ENCODE assay signal across 30 cellular contexts in the genomic region with DNA sequence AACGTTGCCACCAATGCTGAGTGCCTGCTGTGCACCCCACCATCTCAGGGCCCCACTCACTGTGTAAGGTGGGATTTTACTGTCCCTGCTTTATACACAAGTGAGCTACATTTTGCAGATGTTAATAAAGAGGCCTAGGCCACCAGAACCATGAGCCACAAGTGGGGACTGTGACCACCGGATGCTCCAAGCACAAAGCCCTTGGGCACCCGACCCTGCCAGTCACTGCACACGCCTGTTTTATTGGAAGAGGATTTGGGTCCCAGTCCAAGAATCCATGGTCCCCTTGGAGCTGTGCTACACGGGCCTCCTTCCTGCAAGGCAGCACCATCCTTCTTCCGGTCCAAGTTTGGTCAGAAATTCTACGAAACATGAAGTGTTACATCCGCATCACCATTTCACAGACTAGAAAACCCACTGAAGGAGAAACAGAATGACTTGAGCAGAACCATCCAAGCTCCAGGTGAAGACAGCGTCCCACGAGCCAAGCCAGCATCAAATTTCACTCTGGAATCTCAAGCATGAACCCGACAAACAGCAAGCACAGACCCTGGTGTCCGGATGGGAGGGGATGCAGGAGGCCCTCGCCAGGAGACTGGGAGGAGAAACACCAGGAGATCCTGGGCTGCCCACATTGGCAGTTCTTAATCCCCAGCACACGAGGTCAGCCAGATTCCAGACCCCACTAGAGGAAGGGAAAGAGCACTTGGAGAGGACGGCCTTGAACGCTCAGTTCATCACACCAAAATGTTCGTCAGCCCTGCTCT.
A peak's percentile ranks its signal among the peaks of the same experiment; 100 is the strongest.
DNase-seq lines count a peak whose midpoint lies in the region; ATAC-seq, FAIRE-seq and TF ChIP-seq lines count a peak whose summit lies in the region.
"Had no signal": no experiment of that assay in that cellular context is flagged by ENCODE, and none has a peak within 500 bp of the region (broad histone marks: within the 10 kb centered on the region; RNA-seq: fewer than 3 reads in every experiment).

No MANE protein-coding gene starts in this region.

- TF ChIP-seq CTCF in kidney (IDR thresholded peaks at IDR 0.05; ENCODE audit: borderline replicate concordance, extremely low read depth, insufficient read depth) (no peak), osteocyte (IDR thresholded peaks at IDR 0.05) (no peak), transverse colon (IDR thresholded peaks at IDR 0.05) (no peak)

- intact Hi-C loops in kidney (cut with DNase I) (no loop called here), transverse colon (cut with DNase I; ENCODE audit: low total_unique reads) (loop anchor here (5.0 kb wide), 1 partner anchor 1497 kb away; no protein-coding TSS in a partner anchor)

- no peak for TF ChIP-seq POLR2A in transverse colon (IDR thresholded peaks at IDR 0.05)

- WGBS in transverse colon (ENCODE audit: low coverage in 1 of 2), 2 donors = 74 to 100% methylated on average over 1 to 17 of the region's 17 CpGs

- H3K9me3 Mint-ChIP-seq in activated T-cell treated with anti-CD3 and anti-CD28 coated beads, Interleukin-2, amount 50 U/mL, for 24 hours = no peaks in the 10 kb centered on the region
- H3K9me3 Mint-ChIP-seq in osteocyte (ENCODE audit: unreplicated experiment) = peaks cover 14% of the 10 kb centered on the region

- H3K27ac ChIP-seq in kidney (ENCODE audit: low read depth in 2 of 2, low read length in 2 of 2) = no peak overlapping the region
- H3K27ac ChIP-seq in transverse colon = no peak overlapping the region
- H3K27ac ChIP-seq: dorsolateral prefrontal cortex, neutrophil, vagina had no signal

- ATAC-seq in GM18870 (IDR thresholded peaks at IDR 0.05; ENCODE audit: unreplicated experiment) = no peak
- ATAC-seq: left colon; Panc1; stimulated activated naive B cell treated with anti-CD40 and anti-IgM and Interleukin-4, amounts not matched to agents 10 μg/mL and 1 μg/mL and 100 μg/mL, for 72 hours; T-helper 17 cell had no signal

- H3K4me3 Mint-ChIP-seq in activated T-cell treated with anti-CD3 and anti-CD28 coated beads, Interleukin-2, amount 50 U/mL, for 24 hours = no peak overlapping the region
- no peak overlapping the region for H3K4me3 Mint-ChIP-seq in osteocyte (ENCODE audit: unreplicated experiment)
- H3K4me3 Mint-ChIP-seq: CD4-positive, CD25-positive, alpha-beta regulatory T cell; memory B cell; stimulated activated naive B cell treated with anti-CD40 and anti-IgM and Interleukin-4, amounts not matched to agents 10 μg/mL and 1 μg/mL and 100 μg/mL, for 72 hours; T-helper 17 cell had no signal

- no peak overlapping the region for H3K27ac Mint-ChIP-seq in activated T-cell treated with anti-CD3 and anti-CD28 coated beads, Interleukin-2, amount 50 U/mL, for 24 hours
- no peak overlapping the region for H3K27ac Mint-ChIP-seq in osteocyte (ENCODE audit: unreplicated experiment)
- H3K27ac Mint-ChIP-seq: brain; CD4-positive, CD25-positive, alpha-beta regulatory T cell; memory B cell; stimulated activated naive B cell treated with anti-CD40 and anti-IgM and Interleukin-4, amounts not matched to agents 10 μg/mL and 1 μg/mL and 100 μg/mL, for 72 hours; T-helper 17 cell had no signal

- no peaks in the 10 kb centered on the region for H3K4me1 Mint-ChIP-seq in activated T-cell treated with anti-CD3 and anti-CD28 coated beads, Interleukin-2, amount 50 U/mL, for 24 hours (ENCODE audit: low read depth)
- no peaks in the 10 kb centered on the region for H3K4me1 Mint-ChIP-seq in osteocyte (ENCODE audit: unreplicated experiment)
- H3K4me1 Mint-ChIP-seq: CD4-positive, CD25-positive, alpha-beta regulatory T cell; memory B cell; stimulated activated naive B cell treated with anti-CD40 and anti-IgM and Interleukin-4, amounts not matched to agents 10 μg/mL and 1 μg/mL and 100 μg/mL, for 72 hours; T-helper 17 cell had no signal

- peak; percentile 2 for DNase-seq in activated T-cell treated with anti-CD3 and anti-CD28 coated beads, Interleukin-2, amount 50 U/mL, for 24 hours
- no peak for DNase-seq in activated T-cell treated with anti-CD3 and anti-CD28 coated beads, Interleukin-2, amount 50 U/mL, for 48 hours
- DNase-seq in kidney (peak; percentile 39), osteocyte (ENCODE audit: extremely low spot score, unreplicated experiment) (peak; percentile 64), transverse colon (peak; percentile 4), AG08396 (ENCODE audit: low spot score) (no peak), GM03348 (ENCODE audit: low spot score) (no peak)
- DNase-seq: activated CD4-positive, alpha-beta T cell treated with anti-CD3 and anti-CD28 coated beads, Interleukin-2, amount 50 U/mL, for 48 hours; CD4-positive, CD25-positive, alpha-beta regulatory T cell; DND-41; foreskin melanocyte; Kasumi-1; NCI-H1417 treated with DMSO at 0.1 percent for 48 hours; NCI-H2081; NCI-H526; Right ventricle myocardium superior; stimulated activated naive B cell treated with anti-CD40 and anti-IgM and Interleukin-4, amounts not matched to agents 10 μg/mL and 1 μg/mL and 100 μg/mL, for 72 hours; T-helper 17 cell had no signal

- H3K9ac ChIP-seq in kidney (ENCODE audit: low read length in 2 of 2) = no peak overlapping the region

- in situ Hi-C loops in transverse colon (cut with MboI; ENCODE audit: low pct_ligation_motif_present in 1 of 4, low pct_unique_long_range_greater_than_20kb in 1 of 4, low sequenced_read_pairs in 3 of 4) = no loop called here

- no peak for FAIRE-seq in kidney (lab: Jason Lieb, UNC)
- FAIRE-seq: A204.1, D721Med, TTC549 had no signal

- no peaks in the 10 kb centered on the region for H3K4me1 ChIP-seq in kidney (ENCODE audit: control insufficient read depth in 1 of 2, insufficient read depth in 1 of 2, low read depth in 1 of 2, low read length in 2 of 2)
- H3K4me1 ChIP-seq in transverse colon = no peaks in the 10 kb centered on the region
- H3K4me1 ChIP-seq: HAP-1, vagina had no signal

- no peaks in the 10 kb centered on the region for H3K27me3 Mint-ChIP-seq in activated T-cell treated with anti-CD3 and anti-CD28 coated beads, Interleukin-2, amount 50 U/mL, for 24 hours
- no peaks in the 10 kb centered on the region for H3K27me3 Mint-ChIP-seq in osteocyte (ENCODE audit: unreplicated experiment)
- H3K27me3 Mint-ChIP-seq: brain had no signal

- TF ChIP-seq EP300 in transverse colon (IDR thresholded peaks at IDR 0.05; ENCODE audit: low read depth) = no peak

- no peaks in the 10 kb centered on the region for H3K36me3 Mint-ChIP-seq in activated T-cell treated with anti-CD3 and anti-CD28 coated beads, Interleukin-2, amount 50 U/mL, for 24 hours (ENCODE audit: low read depth)
- no peaks in the 10 kb centered on the region for H3K36me3 Mint-ChIP-seq in osteocyte (ENCODE audit: unreplicated experiment)
- H3K36me3 Mint-ChIP-seq: brain; CD4-positive, CD25-positive, alpha-beta regulatory T cell; memory B cell; stimulated activated naive B cell treated with anti-CD40 and anti-IgM and Interleukin-4, amounts not matched to agents 10 μg/mL and 1 μg/mL and 100 μg/mL, for 72 hours had no signal

- H3K27me3 ChIP-seq in transverse colon = no peaks in the 10 kb centered on the region
- H3K27me3 ChIP-seq: neutrophil, vagina had no signal

- H3K36me3 ChIP-seq in kidney (ENCODE audit: control insufficient read depth in 1 of 2, insufficient read depth in 2 of 2, low read length in 2 of 2) (no peaks in the 10 kb centered on the region), transverse colon (no peaks in the 10 kb centered on the region)
- H3K36me3 ChIP-seq: HAP-1, neutrophil, vagina had no signal

- H3K4me3 ChIP-seq in kidney (ENCODE audit: low read length in 2 of 2) = no peak overlapping the region
- no peak overlapping the region for H3K4me3 ChIP-seq in transverse colon
- H3K4me3 ChIP-seq: dorsolateral prefrontal cortex, HAP-1, vagina had no signal

- H3K9me3 ChIP-seq in kidney (ENCODE audit: control insufficient read depth in 1 of 2, low read length in 2 of 2) (no peaks in the 10 kb centered on the region), transverse colon (no peaks in the 10 kb centered on the region)
- H3K9me3 ChIP-seq: HAP-1, neutrophil, vagina had no signal

Comparison
In these comparisons a context has a peak if more than half of its experiments do, and no peak if none do; other contexts are left out.
1. DNase-seq: peak in activated T-cell treated with anti-CD3 and anti-CD28 coated beads, Interleukin-2, amount 50 U/mL, for 24 hours (single experiment), kidney (single experiment), osteocyte (single experiment) and transverse colon (single experiment); none in activated T-cell treated with anti-CD3 and anti-CD28 coated beads, Interleukin-2, amount 50 U/mL, for 48 hours (0 of 2), AG08396 (single experiment) and GM03348 (single experiment).